Comparison of ENCODE assay signal across 18 cellular contexts in the genomic region with DNA sequence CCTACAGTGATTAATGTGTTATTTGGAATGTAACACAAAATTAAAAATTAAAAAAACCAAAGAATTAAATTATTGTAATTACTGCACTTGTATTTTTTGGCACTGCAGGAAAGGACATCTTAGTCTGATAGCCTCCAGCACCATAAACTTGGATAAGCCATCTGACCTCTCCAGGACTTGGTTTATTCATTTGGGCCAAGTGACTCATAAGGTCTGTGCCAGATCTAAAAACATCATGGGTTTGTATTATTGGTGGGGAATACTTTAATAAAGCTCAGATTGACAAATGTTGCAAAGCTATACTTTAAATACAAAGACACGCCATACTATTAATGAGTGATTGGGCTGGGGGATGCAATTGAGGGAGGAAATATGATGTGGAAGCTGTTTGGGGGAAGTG.
DNase-seq lines count a peak whose midpoint lies in the region; ATAC-seq, FAIRE-seq and TF ChIP-seq lines count a peak whose summit lies in the region.
"Had no signal": no experiment of that assay in that cellular context is flagged by ENCODE, and none has a peak within 500 bp of the region (broad histone marks: within the 10 kb centered on the region; RNA-seq: fewer than 3 reads in every experiment).

No MANE protein-coding gene starts in this region.

- BruUV-seq in endothelial cell of umbilical vein (replicated peaks; lab: Mats Ljungman, UMichigan) = no TSS peak

- H3K4me3 ChIP-seq in endothelial cell of umbilical vein (replicated peaks in 1 of 3; ENCODE audit: insufficient read depth in 1 of 3, low read depth in 1 of 3, low read length in 3 of 3) = no peak overlapping the region
- no peak overlapping the region for H3K4me3 ChIP-seq in fibroblast of the aortic adventitia (ENCODE audit: low read depth, low read length)
- H3K4me3 ChIP-seq: BLaER1, GM12878, GM23338 had no signal

- H3K9me1 ChIP-seq in endothelial cell of umbilical vein (replicated peaks; ENCODE audit: control insufficient read depth, extremely low read depth, insufficient read depth, low read length) = no peaks in the 10 kb centered on the region

- no peaks in the 10 kb centered on the region for H4K20me1 ChIP-seq in endothelial cell of umbilical vein (replicated peaks; ENCODE audit: control insufficient read depth, extremely low read depth, insufficient read depth, low read length)
- H4K20me1 ChIP-seq: BLaER1 had no signal

- POLR2A ChIA-PET in endothelial cell of umbilical vein (lab: Charles Lee) = no interaction called here
- POLR2A ChIA-PET in GM10248 (lab: Yijun Ruan, JAX) = no interaction called here

- DNase-seq in LHCN-M2 (ENCODE audit: low read depth) (peak; percentile 8), endothelial cell of umbilical vein (ENCODE audit: low read depth, low spot score) (peak; percentile 66), fibroblast of the aortic adventitia (ENCODE audit: low read depth) (peak; percentile 17), GM19239 (ENCODE audit: insufficient read length, low spot score) (no peak), GM10248 (ENCODE audit: extremely low spot score) (no peak)
- no peak for DNase-seq in activated CD4-positive, alpha-beta T cell treated with anti-CD3 and anti-CD28 coated beads, Interleukin-2, amount 50 U/mL, for 48 hours
- DNase-seq: 8988T; CD4-positive, alpha-beta memory T cell; DMS153; DMS79 treated with DMSO at 0.1 percent for 48 hours; GF-D8; HCEC 1CT had no signal

- H3K4me1 ChIP-seq in endothelial cell of umbilical vein (ENCODE audit: control insufficient read depth, extremely low read depth, insufficient read depth, low read length) = peaks cover 25% of the 10 kb centered on the region
- H3K4me1 ChIP-seq: BLaER1 had no signal

- no peak for ATAC-seq in GM18502 (IDR thresholded peaks at IDR 0.05; ENCODE audit: poor library complexity, unreplicated experiment)
- ATAC-seq: GM12878, GM23338 had no signal

- H3K27me3 ChIP-seq in endothelial cell of umbilical vein (ENCODE audit: control insufficient read depth in 2 of 2, insufficient read depth in 2 of 2, low read length in 2 of 2) = no peaks in the 10 kb centered on the region
- H3K27me3 ChIP-seq: BLaER1 had no signal

- intact Hi-C loops in endothelial cell of umbilical vein (cut with micrococcal nuclease) = no loop called here

- peaks cover 5% of the 10 kb centered on the region in 2 experiments for H3K36me3 ChIP-seq in endothelial cell of umbilical vein (ENCODE audit: control insufficient read depth in 2 of 2, extremely low read depth in 1 of 2, insufficient read depth in 2 of 2, low read length in 2 of 2)
- H3K36me3 ChIP-seq: BLaER1 had no signal

- peaks cover 7% of the 10 kb centered on the region for H3K79me2 ChIP-seq in endothelial cell of umbilical vein (ENCODE audit: control insufficient read depth, insufficient read depth, low read length)

- dilution Hi-C loops in endothelial cell of umbilical vein (cut with MboI; ENCODE audit: extremely low pct_ligation_motif_present, low sequenced_read_pairs) = no loop called here

- TF ChIP-seq CTCF in endothelial cell of umbilical vein (IDR thresholded peaks at IDR 0.05; ENCODE audit: extremely low read depth in 1 of 2, insufficient read depth in 1 of 2, low read depth in 1 of 2, low read length in 2 of 2) (no peak), fibroblast of the aortic adventitia (IDR thresholded peaks at IDR 0.05; ENCODE audit: insufficient read depth, low read length) (no peak), GM10248 (IDR thresholded peaks at IDR 0.05; ENCODE audit: control extremely low read depth, extremely low read depth, low read depth, missing control alignments) (no peak)

- no peak for TF ChIP-seq POLR2A in endothelial cell of umbilical vein (IDR thresholded peaks at IDR 0.05; ENCODE audit: low read depth, low read length)

- H2AFZ ChIP-seq in endothelial cell of umbilical vein (ENCODE audit: low read depth, low read length) = no peak overlapping the region
- H2AFZ ChIP-seq: GM23338 had no signal

- H3K4me2 ChIP-seq in endothelial cell of umbilical vein (ENCODE audit: insufficient read depth, low read length) = no peak overlapping the region
- H3K4me2 ChIP-seq: BLaER1, GM23338 had no signal

- no peaks in the 10 kb centered on the region for H3K9me3 ChIP-seq in endothelial cell of umbilical vein (replicated peaks; ENCODE audit: control insufficient read depth, insufficient read depth, low read length)
- H3K9me3 ChIP-seq: BLaER1 had no signal

- FAIRE-seq in endothelial cell of umbilical vein (lab: Jason Lieb, UNC) (peak; percentile 65), GM19239 (lab: Jason Lieb, UNC) (no peak)
- FAIRE-seq: GM12878, H54, HTR-8/SVneo had no signal

- H3K9ac ChIP-seq in endothelial cell of umbilical vein (replicated peaks; ENCODE audit: extremely low read depth, insufficient read depth, low read length) = no peak overlapping the region
- H3K9ac ChIP-seq: BLaER1 had no signal

- CTCF ChIA-PET in endothelial cell of umbilical vein (lab: Charles Lee) (no interaction called here), GM10248 (lab: Yijun Ruan, JAX) (no interaction called here)

- H3K27ac ChIP-seq in endothelial cell of umbilical vein (ENCODE audit: insufficient read depth, low read depth, low read length) = no peak overlapping the region
- H3K27ac ChIP-seq: BLaER1 had no signal

TF ChIP-seq in endothelial cell of umbilical vein, 7 proteins besides CTCF, POLR2A, EP300 and RAD21:
- TF ChIP-seq FOS (IDR thresholded peaks at IDR 0.05; ENCODE audit: borderline replicate concordance, insufficient read depth, low read length) = peak; percentile 47
- peak; percentile 45 for TF ChIP-seq GATA2 (IDR thresholded peaks at IDR 0.05; ENCODE audit: insufficient read depth, insufficient read length, low read depth, low read length)
- TF ChIP-seq EZH2 (IDR thresholded peaks at IDR 0.05; ENCODE audit: borderline replicate concordance, low read depth, low read length, severe bottlenecking) = no peak
- no peak for TF ChIP-seq POLR2AphosphoS5 (IDR thresholded peaks at IDR 0.05; ENCODE audit: insufficient read depth, low read depth, low read length)
- no peak for TF ChIP-seq MYC (IDR thresholded peaks at IDR 0.05; ENCODE audit: low read depth, low read length)
- no peak for TF ChIP-seq JUN (IDR thresholded peaks at IDR 0.05; ENCODE audit: borderline replicate concordance, insufficient read depth, insufficient read length, low read depth)

Comparison
In these comparisons a context has a peak if more than half of its experiments do, and no peak if none do; other contexts are left out.
1. DNase-seq: peak in LHCN-M2 (single experiment), endothelial cell of umbilical vein (single experiment) and fibroblast of the aortic adventitia (single experiment); none in GM19239 (single experiment), GM10248 (single experiment) and activated CD4-positive, alpha-beta T cell treated with anti-CD3 and anti-CD28 coated beads, Interleukin-2, amount 50 U/mL, for 48 hours (0 of 2).